ENCODE assay signal across 21 cellular contexts in the genomic region with DNA sequence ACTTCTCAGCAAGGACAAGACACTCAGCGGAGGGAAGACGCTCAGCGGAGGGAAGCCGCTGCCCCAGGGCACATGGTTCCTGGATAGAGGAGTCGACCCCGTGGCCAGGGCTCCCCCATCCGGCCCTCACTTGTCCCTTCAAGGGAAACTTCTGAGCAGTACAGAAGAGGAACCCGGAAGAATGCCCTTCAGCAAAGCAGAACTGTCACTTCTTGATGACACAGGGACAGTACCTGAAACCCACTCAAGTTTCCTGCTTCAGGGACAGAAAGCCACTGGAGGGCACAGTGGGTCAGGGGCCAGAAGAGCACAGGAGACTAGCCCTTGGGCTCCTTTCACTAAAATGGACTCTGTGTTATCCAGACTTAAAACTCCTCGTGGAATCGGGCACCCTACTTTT.
DNase-seq lines count a peak whose midpoint lies in the region; ATAC-seq and TF ChIP-seq lines count a peak whose summit lies in the region.
"Had no signal": no experiment of that assay in that cellular context is flagged by ENCODE, and none has a peak within 500 bp of the region (broad histone marks: within the 10 kb centered on the region; RNA-seq: fewer than 3 reads in every experiment).

No MANE protein-coding gene starts in this region.

- H4K20me1 ChIP-seq in BLaER1 treated with 17β-estradiol and CSF1 and Interleukin-3, amounts not matched to agents 10 nM and 100 nM: peaks cover 73 to 100% (median 99%) of the 10 kb centered on the region in 11 experiments

- ATAC-seq in activated CD8-positive, alpha-beta T cell treated with anti-CD3 and anti-CD28 coated beads for 36 hours: no peak
- ATAC-seq in sciatic nerve: no peak
- ATAC-seq: left lung had no signal

- no peaks in the 10 kb centered on the region for H3K9me3 ChIP-seq in BLaER1 treated with 17β-estradiol and CSF1 and Interleukin-3, amounts not matched to agents 10 nM and 100 nM (replicated peaks in 1 of 11)
- no peaks in the 10 kb centered on the region for H3K9me3 ChIP-seq in ascending aorta
- no peaks in the 10 kb centered on the region for H3K9me3 ChIP-seq in muscle layer of colon (ENCODE audit: low read length)
- H3K9me3 ChIP-seq in subcutaneous abdominal adipose tissue (ENCODE audit: control insufficient read depth in 5 of 5, low read length in 5 of 5): no peaks in the 10 kb centered on the region
- no peaks in the 10 kb centered on the region for H3K9me3 ChIP-seq in effector memory CD4-positive, alpha-beta T cell (ENCODE audit: control insufficient read depth, low read length)
- H3K9me3 ChIP-seq: left lung had no signal

- peak overlapping the region in 4 of 11 experiments; percentile 22 to 61 (median 28); a peak in 7 of 22 replicates for H3K9ac ChIP-seq in BLaER1 treated with 17β-estradiol and CSF1 and Interleukin-3, amounts not matched to agents 10 nM and 100 nM
- peak overlapping the region; percentile 30 for H3K9ac ChIP-seq in muscle layer of colon (ENCODE audit: low read length)
- H3K9ac ChIP-seq in subcutaneous abdominal adipose tissue (ENCODE audit: low read length in 5 of 5): peak overlapping the region in 2 of 5 donors; percentile 49 to 64
- H3K9ac ChIP-seq: parathyroid adenoma had no signal

- no peak overlapping the region for H3K4me3 ChIP-seq in BLaER1 treated with 17β-estradiol and CSF1 and Interleukin-3, amounts not matched to agents 10 nM and 100 nM
- H3K4me3 ChIP-seq in ascending aorta (no peak overlapping the region), muscle layer of colon (ENCODE audit: low read depth in 1 of 2, low read length in 2 of 2) (no peak overlapping the region), subcutaneous abdominal adipose tissue (ENCODE audit: low read depth in 1 of 5, low read length in 5 of 5) (no peak overlapping the region)
- H3K4me3 ChIP-seq in effector memory CD4-positive, alpha-beta T cell (ENCODE audit: insufficient read depth, low read depth, low read length, poor library complexity, severe bottlenecking): no peak overlapping the region
- H3K4me3 ChIP-seq: left lung had no signal

- no peaks in the 10 kb centered on the region for H3K9me3 Mint-ChIP-seq in activated CD8-positive, alpha-beta T cell treated with anti-CD3 and anti-CD28 coated beads for 36 hours
- H3K9me3 Mint-ChIP-seq: dendritic cell treated with granulocyte-macrophage colony-stimulating factor and Interleukin-4, amounts not matched to agents 40 ng/mL and 50 ng/mL, for 4 days; type B pancreatic cell had no signal

- H3K27me3 Mint-ChIP-seq in activated CD8-positive, alpha-beta T cell treated with anti-CD3 and anti-CD28 coated beads for 36 hours: no peaks in the 10 kb centered on the region
- H3K27me3 Mint-ChIP-seq: dendritic cell treated with granulocyte-macrophage colony-stimulating factor and Interleukin-4, amounts not matched to agents 40 ng/mL and 50 ng/mL, for 4 days; type B pancreatic cell had no signal

- no peak for DNase-seq in ascending aorta (ENCODE audit: low spot score in 2 of 2)
- no peak for DNase-seq in activated CD8-positive, alpha-beta T cell treated with anti-CD3 and anti-CD28 coated beads for 36 hours
- DNase-seq in effector memory CD4-positive, alpha-beta T cell: no peak
- DNase-seq in sciatic nerve (ENCODE audit: low spot score): no peak
- DNase-seq: activated CD4-positive, alpha-beta T cell treated with anti-CD3 and anti-CD28 coated beads for 48 hours; activated CD8-positive, alpha-beta memory T cell treated with anti-CD3 and anti-CD28 coated beads, Interleukin-2, amount 50 U/mL, for 4 hours; activated naive CD4-positive, alpha-beta T cell; KG1; left lung; NCI-H1048; NCI-H2081 treated with DMSO at 0.1 percent for 48 hours; NCI-H510A; RPMI8226; stimulated activated CD8-positive, alpha-beta memory T cell treated with anti-CD3 and anti-CD28 coated beads, Interleukin-4, amount 100 ng/mL, for 48 hours had no signal

- intact Hi-C loops in ascending aorta (cut with DNase I): loop anchor here (2.0 kb wide), 1 partner anchor 16 kb away; no protein-coding TSS in a partner anchor
- intact Hi-C loops in activated CD8-positive, alpha-beta T cell treated with anti-CD3 and anti-CD28 coated beads for 36 hours (cut with micrococcal nuclease): no loop called here
- intact Hi-C loops in sciatic nerve (cut with DNase I): no loop called here

- H3K36me3 ChIP-seq in BLaER1 treated with 17β-estradiol and CSF1 and Interleukin-3, amounts not matched to agents 10 nM and 100 nM: peaks cover 39 to 98% (median 90%) of the 10 kb centered on the region in 11 experiments
- H3K36me3 ChIP-seq in ascending aorta: peaks cover 28 to 42% of the 10 kb centered on the region in 2 donors
- peaks cover 15% of the 10 kb centered on the region for H3K36me3 ChIP-seq in muscle layer of colon (ENCODE audit: insufficient read depth, low read length)
- H3K36me3 ChIP-seq in subcutaneous abdominal adipose tissue (ENCODE audit: control insufficient read depth in 5 of 5, insufficient read depth in 5 of 5, low read length in 5 of 5): peaks cover 0 to 72% (median 37%) of the 10 kb centered on the region in 5 donors
- H3K36me3 ChIP-seq in effector memory CD4-positive, alpha-beta T cell (ENCODE audit: control insufficient read depth, insufficient read depth, low read length): peaks cover 79% of the 10 kb centered on the region

- peaks cover 6% of the 10 kb centered on the region for H3K36me3 Mint-ChIP-seq in activated CD8-positive, alpha-beta T cell treated with anti-CD3 and anti-CD28 coated beads for 36 hours (ENCODE audit: low read depth)

- peak overlapping the region in 6 of 11 experiments; percentile 12 to 53 (median 29); a peak in 10 of 22 replicates for H3K27ac ChIP-seq in BLaER1 treated with 17β-estradiol and CSF1 and Interleukin-3, amounts not matched to agents 10 nM and 100 nM
- H3K27ac ChIP-seq in ascending aorta: peak overlapping the region; percentile 86 to 89
- no peak overlapping the region for H3K27ac ChIP-seq in muscle layer of colon (ENCODE audit: low read depth, low read length)
- H3K27ac ChIP-seq in subcutaneous abdominal adipose tissue (ENCODE audit: low read depth, low read length): peak overlapping the region; percentile 67
- no peak overlapping the region for H3K27ac ChIP-seq in effector memory CD4-positive, alpha-beta T cell (ENCODE audit: insufficient read depth, low read length, poor library complexity, severe bottlenecking)
- H3K27ac ChIP-seq: epithelial cell of prostate, parathyroid adenoma had no signal

- no peaks in the 10 kb centered on the region for H3K4me1 Mint-ChIP-seq in activated CD8-positive, alpha-beta T cell treated with anti-CD3 and anti-CD28 coated beads for 36 hours (ENCODE audit: low read depth)

- CTCF ChIA-PET in activated CD8-positive, alpha-beta T cell treated with anti-CD3 and anti-CD28 coated beads for 36 hours (lab: Charles Lee): no interaction called here

- no peaks in the 10 kb centered on the region for H3K27me3 ChIP-seq in BLaER1 treated with 17β-estradiol and CSF1 and Interleukin-3, amounts not matched to agents 10 nM and 100 nM
- H3K27me3 ChIP-seq in ascending aorta: no peaks in the 10 kb centered on the region
- H3K27me3 ChIP-seq in muscle layer of colon (ENCODE audit: control insufficient read depth in 1 of 2, insufficient read depth in 2 of 2, low read length in 2 of 2): no peaks in the 10 kb centered on the region
- no peaks in the 10 kb centered on the region for H3K27me3 ChIP-seq in subcutaneous abdominal adipose tissue (ENCODE audit: control insufficient read depth in 5 of 5, insufficient read depth in 4 of 5, low read length in 5 of 5)
- no peaks in the 10 kb centered on the region for H3K27me3 ChIP-seq in effector memory CD4-positive, alpha-beta T cell (replicated peaks; ENCODE audit: control insufficient read depth, insufficient read depth, low read length, poor library complexity, severe bottlenecking)
- H3K27me3 ChIP-seq: left lung had no signal

- no peak overlapping the region for H3K4me3 Mint-ChIP-seq in activated CD8-positive, alpha-beta T cell treated with anti-CD3 and anti-CD28 coated beads for 36 hours
- H3K4me3 Mint-ChIP-seq: dendritic cell treated with granulocyte-macrophage colony-stimulating factor and Interleukin-4, amounts not matched to agents 40 ng/mL and 50 ng/mL, for 4 days; type B pancreatic cell had no signal

- no peak for TF ChIP-seq CTCF in ascending aorta (IDR thresholded peaks at IDR 0.05)
- no peak for TF ChIP-seq CTCF in activated CD8-positive, alpha-beta T cell treated with anti-CD3 and anti-CD28 coated beads for 36 hours (IDR thresholded peaks at IDR 0.05)

- H3K4me1 ChIP-seq in BLaER1 treated with 17β-estradiol and CSF1 and Interleukin-3, amounts not matched to agents 10 nM and 100 nM: peaks cover 48 to 95% (median 82%) of the 10 kb centered on the region in 10 experiments
- H3K4me1 ChIP-seq in ascending aorta: peaks cover 26 to 64% of the 10 kb centered on the region in 2 donors
- H3K4me1 ChIP-seq in muscle layer of colon (ENCODE audit: insufficient read depth, low read length): peaks cover 50% of the 10 kb centered on the region
- H3K4me1 ChIP-seq in subcutaneous abdominal adipose tissue (ENCODE audit: control insufficient read depth in 5 of 5, insufficient read depth in 5 of 5, low read length in 5 of 5): peaks cover 30 to 64% (median 48%) of the 10 kb centered on the region in 5 donors
- no peaks in the 10 kb centered on the region for H3K4me1 ChIP-seq in effector memory CD4-positive, alpha-beta T cell (ENCODE audit: control insufficient read depth, insufficient read depth, low read length, poor library complexity, severe bottlenecking)

- POLR2A ChIA-PET in activated CD8-positive, alpha-beta T cell treated with anti-CD3 and anti-CD28 coated beads for 36 hours (lab: Charles Lee): no interaction called here

- H3K4me2 ChIP-seq in BLaER1 treated with 17β-estradiol and CSF1 and Interleukin-3, amounts not matched to agents 10 nM and 100 nM: peak overlapping the region in 9 of 11 experiments; percentile 26 to 81 (median 61); a peak in 18 of 22 replicates

- H3K27ac Mint-ChIP-seq in activated CD8-positive, alpha-beta T cell treated with anti-CD3 and anti-CD28 coated beads for 36 hours: no peak overlapping the region
- H3K27ac Mint-ChIP-seq: dendritic cell treated with granulocyte-macrophage colony-stimulating factor and Interleukin-4, amounts not matched to agents 40 ng/mL and 50 ng/mL, for 4 days; type B pancreatic cell had no signal

Comparison
In these comparisons a context has a peak if more than half of its experiments do, and no peak if none do; other contexts are left out.
1. H3K27ac ChIP-seq: peak in BLaER1 treated with 17β-estradiol and CSF1 and Interleukin-3, amounts not matched to agents 10 nM and 100 nM (6 of 11), ascending aorta (2 of 2) and subcutaneous abdominal adipose tissue (single experiment); none in muscle layer of colon (single experiment) and effector memory CD4-positive, alpha-beta T cell (single experiment).